ENCODE assay signal across 1 cellular context in the genomic region with DNA sequence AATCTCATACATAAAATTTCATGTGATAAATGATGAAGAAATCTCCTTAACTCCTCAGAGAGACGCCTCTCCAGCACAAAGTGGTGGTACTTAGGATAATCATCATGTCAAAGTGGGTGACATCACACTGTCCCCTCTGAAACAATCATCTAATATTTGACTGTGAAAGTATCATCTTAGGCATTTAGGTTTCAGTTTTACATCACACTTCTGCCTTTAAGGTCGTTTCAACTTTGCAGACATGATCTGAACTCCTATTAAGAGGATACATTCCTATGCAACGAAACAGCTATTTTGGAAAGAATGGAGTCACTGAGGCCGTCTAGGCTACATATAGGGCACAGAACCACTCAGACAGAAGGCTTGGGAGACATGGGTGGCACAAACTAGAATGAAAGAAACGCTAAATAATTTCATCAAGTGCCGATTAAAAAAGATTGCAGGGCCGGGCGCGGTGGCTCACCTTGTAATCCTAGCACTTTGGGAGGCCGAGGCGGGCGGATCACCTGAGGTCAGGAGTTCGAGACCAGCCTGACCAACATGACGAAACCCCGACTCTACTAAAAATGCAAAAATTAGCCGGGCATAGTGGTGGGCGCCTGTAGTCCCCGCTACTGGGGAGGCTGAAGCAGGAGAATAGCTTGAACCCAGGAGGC.
TF ChIP-seq lines count a peak whose summit lies in the region.

No MANE protein-coding gene starts in this region.

TF ChIP-seq in GM23338, 12 proteins besides CTCF, POLR2A, EP300 and RAD21 (continued from another document):
- TF ChIP-seq, protein P1, sequence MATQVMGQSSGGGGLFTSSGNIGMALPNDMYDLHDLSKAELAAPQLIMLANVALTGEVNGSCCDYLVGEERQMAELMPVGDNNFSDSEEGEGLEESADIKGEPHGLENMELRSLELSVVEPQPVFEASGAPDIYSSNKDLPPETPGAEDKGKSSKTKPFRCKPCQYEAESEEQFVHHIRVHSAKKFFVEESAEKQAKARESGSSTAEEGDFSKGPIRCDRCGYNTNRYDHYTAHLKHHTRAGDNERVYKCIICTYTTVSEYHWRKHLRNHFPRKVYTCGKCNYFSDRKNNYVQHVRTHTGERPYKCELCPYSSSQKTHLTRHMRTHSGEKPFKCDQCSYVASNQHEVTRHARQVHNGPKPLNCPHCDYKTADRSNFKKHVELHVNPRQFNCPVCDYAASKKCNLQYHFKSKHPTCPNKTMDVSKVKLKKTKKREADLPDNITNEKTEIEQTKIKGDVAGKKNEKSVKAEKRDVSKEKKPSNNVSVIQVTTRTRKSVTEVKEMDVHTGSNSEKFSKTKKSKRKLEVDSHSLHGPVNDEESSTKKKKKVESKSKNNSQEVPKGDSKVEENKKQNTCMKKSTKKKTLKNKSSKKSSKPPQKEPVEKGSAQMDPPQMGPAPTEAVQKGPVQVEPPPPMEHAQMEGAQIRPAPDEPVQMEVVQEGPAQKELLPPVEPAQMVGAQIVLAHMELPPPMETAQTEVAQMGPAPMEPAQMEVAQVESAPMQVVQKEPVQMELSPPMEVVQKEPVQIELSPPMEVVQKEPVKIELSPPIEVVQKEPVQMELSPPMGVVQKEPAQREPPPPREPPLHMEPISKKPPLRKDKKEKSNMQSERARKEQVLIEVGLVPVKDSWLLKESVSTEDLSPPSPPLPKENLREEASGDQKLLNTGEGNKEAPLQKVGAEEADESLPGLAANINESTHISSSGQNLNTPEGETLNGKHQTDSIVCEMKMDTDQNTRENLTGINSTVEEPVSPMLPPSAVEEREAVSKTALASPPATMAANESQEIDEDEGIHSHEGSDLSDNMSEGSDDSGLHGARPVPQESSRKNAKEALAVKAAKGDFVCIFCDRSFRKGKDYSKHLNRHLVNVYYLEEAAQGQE (IDR thresholded peaks at IDR 0.05; ENCODE audit: unreplicated experiment), result no peak
- no peak for TF ChIP-seq EZH2 (IDR thresholded peaks at IDR 0.05; ENCODE audit: low read depth, unreplicated experiment)
- TF ChIP-seq, protein P2, sequence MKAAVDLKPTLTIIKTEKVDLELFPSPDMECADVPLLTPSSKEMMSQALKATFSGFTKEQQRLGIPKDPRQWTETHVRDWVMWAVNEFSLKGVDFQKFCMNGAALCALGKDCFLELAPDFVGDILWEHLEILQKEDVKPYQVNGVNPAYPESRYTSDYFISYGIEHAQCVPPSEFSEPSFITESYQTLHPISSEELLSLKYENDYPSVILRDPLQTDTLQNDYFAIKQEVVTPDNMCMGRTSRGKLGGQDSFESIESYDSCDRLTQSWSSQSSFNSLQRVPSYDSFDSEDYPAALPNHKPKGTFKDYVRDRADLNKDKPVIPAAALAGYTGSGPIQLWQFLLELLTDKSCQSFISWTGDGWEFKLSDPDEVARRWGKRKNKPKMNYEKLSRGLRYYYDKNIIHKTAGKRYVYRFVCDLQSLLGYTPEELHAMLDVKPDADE (IDR thresholded peaks at IDR 0.05), result no peak
- TF ChIP-seq NANOG (IDR thresholded peaks at IDR 0.05; ENCODE audit: borderline replicate concordance), result no peak
